10 cellular contexts compared by ENCODE assay signal in the genomic region with DNA sequence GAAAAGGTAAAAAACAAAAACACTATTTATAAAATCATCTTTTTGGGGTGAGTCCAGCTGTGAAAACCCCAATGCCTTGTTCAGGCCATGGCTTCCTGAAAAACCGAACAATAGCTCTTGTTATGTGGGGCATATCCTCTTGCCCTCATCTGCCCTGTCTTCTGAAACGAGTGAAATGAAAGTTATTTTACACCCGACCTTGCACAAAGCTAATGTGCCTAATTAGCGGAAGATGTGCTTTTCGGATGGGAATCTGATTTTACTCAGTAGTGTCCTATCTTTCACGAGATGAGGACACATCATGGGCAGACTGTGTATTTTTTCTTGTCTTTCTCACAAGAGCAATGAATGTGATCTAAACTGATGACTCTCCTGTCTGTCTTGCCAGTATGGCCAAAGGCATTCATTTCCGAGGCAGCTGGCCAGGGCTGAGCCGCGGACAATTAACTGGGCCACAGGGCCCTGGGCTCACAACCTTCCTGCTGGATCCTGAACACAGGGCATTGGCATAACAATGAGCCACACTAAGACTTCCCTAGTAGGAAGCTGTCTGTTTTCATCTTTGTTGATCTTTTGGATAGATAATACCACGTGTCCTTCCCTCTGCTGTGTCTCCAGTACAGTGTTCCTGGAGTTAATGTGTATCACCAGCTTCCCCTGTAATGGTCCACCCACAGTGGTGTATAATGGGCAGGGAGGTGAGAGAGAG.
DNase-seq lines count a peak whose midpoint lies in the region; ATAC-seq and TF ChIP-seq lines count a peak whose summit lies in the region.
"Had no signal": no experiment of that assay in that cellular context is flagged by ENCODE, and none has a peak within 500 bp of the region (broad histone marks: within the 10 kb centered on the region; RNA-seq: fewer than 3 reads in every experiment).

No MANE protein-coding gene starts in this region.

- H3K27me3 ChIP-seq in H7 (ENCODE audit: control insufficient read depth, insufficient read depth, low read length) (no peaks in the 10 kb centered on the region), SJCRH30 (no peaks in the 10 kb centered on the region), psoas muscle (ENCODE audit: insufficient read depth in 3 of 3, low read length in 2 of 3) (no peaks in the 10 kb centered on the region), prostate gland (replicated peaks; ENCODE audit: insufficient read depth) (no peaks in the 10 kb centered on the region)

- H3K4me1 ChIP-seq in SJCRH30 (peaks cover 44% of the 10 kb centered on the region), psoas muscle (peaks cover 7% of the 10 kb centered on the region), prostate gland (replicated peaks) (no peaks in the 10 kb centered on the region)
- H3K4me1 ChIP-seq: parathyroid adenoma had no signal

- H3K27ac ChIP-seq in SJCRH30 (peak overlapping the region; percentile 89), psoas muscle (no peak overlapping the region), prostate gland (no peak overlapping the region)
- H3K27ac ChIP-seq: parathyroid adenoma had no signal

- H3K4me3 ChIP-seq in H7 (ENCODE audit: insufficient read depth, low read depth, low read length) (no peak overlapping the region), SJCRH30 (peak overlapping the region; percentile 39), psoas muscle (no peak overlapping the region), prostate gland (no peak overlapping the region)

- WGBS in psoas muscle, 3 donors: 26 to 34% (median 28%) methylated on average over 10 of the region's 10 CpGs
- WGBS in prostate gland: 36% methylated on average over 10 of the region's 10 CpGs

- no peak for TF ChIP-seq CTCF in psoas muscle (IDR thresholded peaks at IDR 0.05)
- TF ChIP-seq CTCF in prostate gland (IDR thresholded peaks at IDR 0.05): no peak

- H3K36me3 ChIP-seq in H7 (replicated peaks; ENCODE audit: control insufficient read depth, insufficient read depth, low read length) (no peaks in the 10 kb centered on the region), SJCRH30 (no peaks in the 10 kb centered on the region), psoas muscle (ENCODE audit: insufficient read depth in 1 of 2, low read depth in 1 of 2) (no peaks in the 10 kb centered on the region), prostate gland (no peaks in the 10 kb centered on the region)

- intact Hi-C loops in psoas muscle (cut with DNase I): no loop called here
- intact Hi-C loops in prostate gland (cut with DNase I): no loop called here

- DNase-seq in H7 (peak; percentile 39), SJCRH30 (peak; percentile 59 to 69), glomerular visceral epithelial cell (ENCODE audit: extremely low spot score) (peak; percentile 47), psoas muscle (peak; percentile 34 to 56), GF-D8 (lab: John Stamatoyannopoulos, UW) (no peak), prostate gland (ENCODE audit: low spot score) (no peak)
- no peak for DNase-seq in activated effector memory CD4-positive, alpha-beta T cell treated with anti-CD3 and anti-CD28 coated beads, Interleukin-2, amount 50 U/mL, for 16 hours
- DNase-seq: activated naive CD4-positive, alpha-beta T cell treated with Interleukin-2 at 50 U/mL for 16 hours had no signal

- ATAC-seq in psoas muscle (peak; percentile 70 to 84 (median 78)), HG03457 (IDR thresholded peaks at IDR 0.05; ENCODE audit: unreplicated experiment) (no peak)

- no peak for TF ChIP-seq POLR2A in prostate gland (IDR thresholded peaks at IDR 0.05)

- H3K9me3 ChIP-seq in SJCRH30 (replicated peaks) (no peaks in the 10 kb centered on the region), psoas muscle (no peaks in the 10 kb centered on the region), prostate gland (no peaks in the 10 kb centered on the region)

Comparison
In these comparisons a context has a peak if more than half of its experiments do, and no peak if none do; other contexts are left out.
1. DNase-seq: peak in H7 (single experiment), SJCRH30 (2 of 2), glomerular visceral epithelial cell (single experiment) and psoas muscle (2 of 2); none in GF-D8 (single experiment), prostate gland (single experiment) and activated effector memory CD4-positive, alpha-beta T cell treated with anti-CD3 and anti-CD28 coated beads, Interleukin-2, amount 50 U/mL, for 16 hours (single experiment).